ENCODE assay signal across 9 cellular contexts in genomic region chr11:12280838-12281565, GRCh38.
DNase-seq lines count a peak whose midpoint lies in the region; ATAC-seq, FAIRE-seq and TF ChIP-seq lines count a peak whose summit lies in the region.
"Had no signal": no experiment of that assay in that cellular context is flagged by ENCODE, and none has a peak within 500 bp of the region (broad histone marks: within the 10 kb centered on the region; RNA-seq: fewer than 3 reads in every experiment).

No MANE protein-coding gene starts in this region.

- SMC1A ChIA-PET in GM12878 (lab: Charles Lee; ENCODE audit: uncharacterized antibody, unreplicated experiment), result interaction anchor here (0.6 to 3.6 kb wide), 18 partner anchors 17 to 271 kb away, joined by 3 to 43 read pairs (median 4); no protein-coding TSS in a partner anchor

- TF ChIP-seq POLR2A in GM12878 (IDR thresholded peaks at IDR 0.05; ENCODE audit: low read depth, low read length) (no peak), vagina (IDR thresholded peaks at IDR 0.05) (no peak)

- no peak for FAIRE-seq in GM12878 (lab: Jason Lieb, UNC)

- H3K4me3 ChIP-seq in GM12878, result no peak overlapping the region
- no peak overlapping the region for H3K4me3 ChIP-seq in vagina

- RAD21 ChIA-PET in GM12878 (lab: Charles Lee; ENCODE audit: unreplicated experiment), result interaction anchor here (0.6 to 4.6 kb wide), 19 partner anchors 10 to 493 kb away, joined by 3 to 59 read pairs (median 3); no protein-coding TSS in a partner anchor

- peak; percentile 67 for DNase-seq in cardiac septum (ENCODE audit: low spot score)
- no peak for DNase-seq in Right ventricle myocardium inferior (ENCODE audit: missing footprints)
- DNase-seq in GM12878 (ENCODE audit: low read depth, low spot score), result no peak
- no peak for DNase-seq in omental fat pad (ENCODE audit: low spot score)
- peak; percentile 85 to 95 for DNase-seq in vagina (ENCODE audit: extremely low spot score in 2 of 2)
- DNase-seq in NCI-H128 (lab: John Stamatoyannopoulos, UW; ENCODE audit: unreplicated experiment), result no peak
- DNase-seq in DMS114 treated with DMSO at 0.1 percent for 48 hours (lab: John Stamatoyannopoulos, UW; ENCODE audit: unreplicated experiment), result no peak

- ATAC-seq in Right ventricle myocardium inferior (no peak), GM12878 (peak; percentile 21; the same call in 2 of the 3 replicates), omental fat pad (ENCODE audit: low FRiP score) (peak; percentile 5), HG03135 (IDR thresholded peaks at IDR 0.05; ENCODE audit: unreplicated experiment) (no peak)

- no peak overlapping the region for H3K27ac ChIP-seq in GM12878 (ENCODE audit: control insufficient read depth, insufficient read depth)
- H3K27ac ChIP-seq in vagina, result no peak overlapping the region
- H3K27ac ChIP-seq: epithelial cell of prostate had no signal

- no peak for TF ChIP-seq CTCF in GM12878 (IDR thresholded peaks at IDR 0.05 in 2 of 3, conservative IDR thresholded peaks at IDR 0.05 in 1 of 3; ENCODE audit: control insufficient read depth in 2 of 3, extremely low read depth in 1 of 3, insufficient read depth in 1 of 3, low read depth in 3 of 3, low read length in 3 of 3)
- no peak for TF ChIP-seq CTCF in omental fat pad (IDR thresholded peaks at IDR 0.05)
- no peak for TF ChIP-seq CTCF in vagina (IDR thresholded peaks at IDR 0.05)

- H2AFZ ChIP-seq in GM12878 (ENCODE audit: control insufficient read depth, low read depth, low read length), result no peak overlapping the region

- H3K27me3 ChIP-seq in GM12878 (replicated peaks in 1 of 2; ENCODE audit: control insufficient read depth in 2 of 2, insufficient read depth in 2 of 2, low read length in 1 of 2), result no peaks in the 10 kb centered on the region; a peak in 1 of 4 replicates
- H3K27me3 ChIP-seq in vagina, result no peaks in the 10 kb centered on the region

- 34% methylated on average over 15 of the region's 15 CpGs for WGBS in GM12878 (ENCODE audit: insufficient coverage, insufficient replicate concordance, low lambda C conversion rate, missing lambda C conversion rate)

- no peak overlapping the region for H3K9ac ChIP-seq in GM12878 (ENCODE audit: control insufficient read depth, insufficient read depth, low read length)

- H3K4me2 ChIP-seq in GM12878 (ENCODE audit: control insufficient read depth, insufficient read depth), result no peak overlapping the region

- BruUV-seq in GM12878 (replicated peaks; lab: Mats Ljungman, UMichigan), result no TSS peak

- no peaks in the 10 kb centered on the region for H4K20me1 ChIP-seq in GM12878 (ENCODE audit: control insufficient read depth, insufficient read depth)

- no peak for TF ChIP-seq RAD21 in GM12878 (IDR thresholded peaks at IDR 0.05; ENCODE audit: insufficient read depth, low read depth, low read length)

- CTCF ChIA-PET in GM12878 (lab: Yijun Ruan, JAX), result interaction anchor here (0.6 to 16.7 kb wide), 32 partner anchors 9 to 925 kb away, joined by 3 to 214 read pairs (median 4); no protein-coding TSS in a partner anchor

- POLR2A ChIA-PET in GM12878 (lab: Charles Lee), result no interaction called here

- no peaks in the 10 kb centered on the region for H3K9me3 ChIP-seq in GM12878 (replicated peaks; ENCODE audit: control insufficient read depth, insufficient read depth, low read length)
- no peaks in the 10 kb centered on the region for H3K9me3 ChIP-seq in vagina

- in situ Hi-C loops in GM12878 (cut with MboI), result loop anchor here (5.0 to 25.0 kb wide), 2 partner anchors 234 to 494 kb away; no protein-coding TSS in a partner anchor

- no peaks in the 10 kb centered on the region for H3K79me2 ChIP-seq in GM12878 (ENCODE audit: control insufficient read depth, insufficient read depth, low read length)

- no peaks in the 10 kb centered on the region for H3K4me1 ChIP-seq in GM12878 (ENCODE audit: control insufficient read depth, insufficient read depth, low read length)
- H3K4me1 ChIP-seq in vagina, result peaks cover 8% of the 10 kb centered on the region

- H3K36me3 ChIP-seq in GM12878 (ENCODE audit: control insufficient read depth in 2 of 2, insufficient read depth in 2 of 2, low read length in 1 of 2) (no peaks in the 10 kb centered on the region), vagina (no peaks in the 10 kb centered on the region)

- TF ChIP-seq EP300 in GM12878 (IDR thresholded peaks at IDR 0.05; ENCODE audit: borderline replicate concordance in 1 of 2, control insufficient read depth in 1 of 2, low read depth in 2 of 2, low read length in 2 of 2), result no peak

- intact Hi-C loops in cardiac septum (cut with DNase I) (loop anchor here (1.0 to 5.0 kb wide), 3 partner anchors 44 to 349 kb away; no protein-coding TSS in a partner anchor), Right ventricle myocardium inferior (cut with DNase I) (loop anchor here (5.0 kb wide), 3 partner anchors 44 to 484 kb away; no protein-coding TSS in a partner anchor), GM12878 (cut with micrococcal nuclease; ENCODE audit: unreplicated experiment) (loop anchor here (5.0 kb wide), 1 partner anchor 119 kb away; no protein-coding TSS in a partner anchor), vagina (cut with DNase I) (loop anchor here (5.0 kb wide), 1 partner anchor 234 kb away; no protein-coding TSS in a partner anchor)

TF ChIP-seq in GM12878, 131 proteins besides CTCF, POLR2A, EP300 and RAD21:
- no peak for TF ChIP-seq BCL11A (IDR thresholded peaks at IDR 0.05; ENCODE audit: low read depth, low read length)
- TF ChIP-seq KLF5 (IDR thresholded peaks at IDR 0.05; ENCODE audit: partially characterized antibody), result no peak
- no peak for TF ChIP-seq TAF1 (IDR thresholded peaks at IDR 0.05; ENCODE audit: borderline replicate concordance, low read depth, low read length)
- TF ChIP-seq E2F8 (IDR thresholded peaks at IDR 0.05; ENCODE audit: low read depth, partially characterized antibody), result no peak
- TF ChIP-seq GATAD2B (conservative IDR thresholded peaks at IDR 0.05; ENCODE audit: low read depth), result no peak
- no peak for TF ChIP-seq SMAD1 (IDR thresholded peaks at IDR 0.05; ENCODE audit: low read depth, partially characterized antibody)
- no peak for TF ChIP-seq NR2C2 (IDR thresholded peaks at IDR 0.05; ENCODE audit: borderline replicate concordance, control insufficient read depth, insufficient read length, low read depth)

Comparison
In these comparisons a context has a peak if more than half of its experiments do, and no peak if none do; other contexts are left out.
1. DNase-seq: peak in cardiac septum (single experiment) and vagina (2 of 2); none in Right ventricle myocardium inferior (single experiment), GM12878 (single experiment), omental fat pad (single experiment), NCI-H128 (single experiment) and DMS114 treated with DMSO at 0.1 percent for 48 hours (single experiment).
2. ATAC-seq: peak in GM12878 (single experiment) and omental fat pad (single experiment); none in Right ventricle myocardium inferior (single experiment) and HG03135 (single experiment).